Comparison of ENCODE assay signal across 8 cellular contexts in the genomic region with DNA sequence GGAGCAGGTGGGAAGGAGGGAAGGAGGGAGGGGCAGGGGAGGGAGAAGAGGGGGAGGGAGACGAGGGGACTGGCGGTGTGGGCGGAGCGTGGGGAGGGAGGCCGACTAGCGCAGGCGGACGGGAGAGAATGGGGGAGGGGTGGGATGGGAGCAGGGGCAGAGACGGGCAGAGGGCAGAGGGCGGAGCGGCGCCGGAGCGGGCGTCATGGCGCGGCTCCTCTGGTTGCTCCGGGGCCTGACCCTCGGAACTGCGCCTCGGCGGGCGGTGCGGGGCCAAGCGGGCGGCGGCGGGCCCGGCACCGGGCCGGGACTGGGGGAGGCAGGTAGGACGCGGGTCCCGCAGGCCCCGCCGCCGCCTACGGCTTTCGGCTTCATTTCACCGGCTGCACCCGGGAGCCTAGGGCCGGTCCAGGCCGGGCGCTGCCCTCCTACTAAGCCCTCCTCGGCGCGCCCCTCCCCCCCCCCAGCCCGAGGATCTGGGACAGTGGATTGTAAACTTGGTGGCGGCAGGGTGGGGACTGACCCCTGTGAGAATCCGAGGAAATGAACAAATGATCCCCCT.
A peak's percentile ranks its signal among the peaks of the same experiment; 100 is the strongest.
DNase-seq lines count a peak whose midpoint lies in the region; ATAC-seq lines count a peak whose summit lies in the region.

A gene (plus strand): TSS at position 176 of the 562 bp plus-strand sequence. CDS start 30 bp downstream, at position 206.

- H3K9me3 ChIP-seq in BLaER1 treated with 17β-estradiol and CSF1 and Interleukin-3, amounts not matched to agents 10 nM and 100 nM (replicated peaks in 1 of 11), result peaks cover 0 to 28% (median 10%) of the 10 kb centered on the region in 11 experiments; a peak in 17 of 22 replicates
- H3K9me3 ChIP-seq in effector memory CD4-positive, alpha-beta T cell (ENCODE audit: control insufficient read depth, low read length), result no peaks in the 10 kb centered on the region

- H3K4me3 ChIP-seq in BLaER1 treated with 17β-estradiol and CSF1 and Interleukin-3, amounts not matched to agents 10 nM and 100 nM, result peak within 1 kb of the TSS; percentile 74 to 85 (median 81)
- peak within 1 kb of the TSS; percentile 66 for H3K4me3 ChIP-seq in effector memory CD4-positive, alpha-beta T cell (ENCODE audit: insufficient read depth, low read depth, low read length, poor library complexity, severe bottlenecking)

- H3K27ac ChIP-seq in BLaER1 treated with 17β-estradiol and CSF1 and Interleukin-3, amounts not matched to agents 10 nM and 100 nM, result peak within 1 kb of the TSS; percentile 89 to 98 (median 95)
- peak within 1 kb of the TSS; percentile 62 for H3K27ac ChIP-seq in effector memory CD4-positive, alpha-beta T cell (ENCODE audit: insufficient read depth, low read length, poor library complexity, severe bottlenecking)

- peak within 1 kb of the TSS; percentile 93 to 97 (median 94) for H3K9ac ChIP-seq in BLaER1 treated with 17β-estradiol and CSF1 and Interleukin-3, amounts not matched to agents 10 nM and 100 nM

- H3K4me2 ChIP-seq in BLaER1 treated with 17β-estradiol and CSF1 and Interleukin-3, amounts not matched to agents 10 nM and 100 nM, result peak within 1 kb of the TSS; percentile 86 to 98 (median 93)

- DNase-seq in GM19238 (ENCODE audit: insufficient read length, low spot score) (peak; percentile 83), NCI-H748 treated with DMSO at 0.1 percent for 48 hours (lab: John Stamatoyannopoulos, UW) (peak; percentile 60), medulla oblongata (ENCODE audit: extremely low spot score) (peak; percentile 97)
- DNase-seq in activated CD8-positive, alpha-beta memory T cell treated with anti-CD3 and anti-CD28 coated beads for 1 hour (ENCODE audit: extremely low read depth in 1 of 2, low read depth in 1 of 2), result peak; percentile 53
- peak; percentile 58 to 68 (median 67) for DNase-seq in effector memory CD4-positive, alpha-beta T cell
- peak in 2 of 3 donors; percentile 48 to 73 for DNase-seq in stimulated activated CD4-positive, alpha-beta T cell treated with anti-CD3 and anti-CD28 coated beads, TNF-alpha, amount 100 ng/mL, for 48 hours (ENCODE audit: low read depth in 3 of 3)

- peaks cover 0 to 11% (median 0%) of the 10 kb centered on the region in 11 experiments; a peak in 5 of 22 replicates for H3K36me3 ChIP-seq in BLaER1 treated with 17β-estradiol and CSF1 and Interleukin-3, amounts not matched to agents 10 nM and 100 nM
- no peaks in the 10 kb centered on the region for H3K36me3 ChIP-seq in effector memory CD4-positive, alpha-beta T cell (ENCODE audit: control insufficient read depth, insufficient read depth, low read length)

- ATAC-seq in HG03439 (IDR thresholded peaks at IDR 0.05; ENCODE audit: unreplicated experiment), result peak; percentile 85

- no peaks in the 10 kb centered on the region for H3K27me3 ChIP-seq in BLaER1 treated with 17β-estradiol and CSF1 and Interleukin-3, amounts not matched to agents 10 nM and 100 nM
- no peaks in the 10 kb centered on the region for H3K27me3 ChIP-seq in effector memory CD4-positive, alpha-beta T cell (replicated peaks; ENCODE audit: control insufficient read depth, insufficient read depth, low read length, poor library complexity, severe bottlenecking)

- no peaks in the 10 kb centered on the region for H4K20me1 ChIP-seq in BLaER1 treated with 17β-estradiol and CSF1 and Interleukin-3, amounts not matched to agents 10 nM and 100 nM

- peaks cover 24 to 38% (median 26%) of the 10 kb centered on the region in 10 experiments for H3K4me1 ChIP-seq in BLaER1 treated with 17β-estradiol and CSF1 and Interleukin-3, amounts not matched to agents 10 nM and 100 nM
- H3K4me1 ChIP-seq in effector memory CD4-positive, alpha-beta T cell (ENCODE audit: control insufficient read depth, insufficient read depth, low read length, poor library complexity, severe bottlenecking), result peaks cover 17% of the 10 kb centered on the region

Comparison
In these comparisons a context has a peak if more than half of its experiments do, and no peak if none do; other contexts are left out.
1. Peak in every context shown above with its lines: DNase-seq, ATAC-seq, H3K4me3 ChIP-seq and H3K27ac ChIP-seq.